Comparison of ENCODE assay signal across 24 cellular contexts in genomic region chr4:165458451-165458850, GRCh38.
"Had no signal": no experiment of that assay in that cellular context is flagged by ENCODE, and none has a peak within 500 bp of the region (broad histone marks: within the 10 kb centered on the region; RNA-seq: fewer than 3 reads in every experiment).

No MANE protein-coding gene starts in this region.

- DNase-seq: activated CD4-positive, alpha-beta memory T cell treated with anti-CD3 and anti-CD28 coated beads, Interleukin-2, amount 10 ng/mL, durations not matched to agents 7 days and 5 days; activated CD4-positive, alpha-beta T cell treated with anti-CD3 and anti-CD28 coated beads for 36 hours; activated CD8-positive, alpha-beta memory T cell treated with anti-CD3 and anti-CD28 coated beads, Interleukin-2, amount 10 ng/mL, durations not matched to agents 7 days and 5 days; activated naive CD4-positive, alpha-beta T cell treated with Interleukin-2 at 50 U/mL for 16 hours; activated naive CD8-positive, alpha-beta T cell treated with anti-CD3 and anti-CD28 coated beads, Interleukin-2, amount 50 U/mL, for 24 hours; dermis blood vessel endothelial cell; effector memory CD8-positive, alpha-beta T cell; gastrocnemius medialis; heart left ventricle; kidney glomerular epithelial cell; left ventricle myocardium inferior; mammary epithelial cell; midbrain; nephron progenitor cell; nucleus accumbens; posterior cingulate gyrus; retina; spleen; stimulated activated CD4-positive, alpha-beta T cell treated with anti-CD3 and anti-CD28 coated beads, Interleukin-4, amount 100 ng/mL, for 4 hours; testis had no signal

- H3K27me3 Mint-ChIP-seq: stimulated activated memory B cell treated with anti-CD40 and anti-IgM and Interleukin-4, amounts not matched to agents 10 μg/mL and 1 μg/mL and 100 μg/mL, for 72 hours; type B pancreatic cell had no signal

- H3K36me3 Mint-ChIP-seq: activated CD8-positive, alpha-beta memory T cell treated with anti-CD3 and anti-CD28 coated beads, Interleukin-2, amount 10 ng/mL, durations not matched to agents 7 days and 5 days; stimulated activated memory B cell treated with anti-CD40 and anti-IgM and Interleukin-4, amounts not matched to agents 10 μg/mL and 1 μg/mL and 100 μg/mL, for 72 hours; type B pancreatic cell; WTC11 had no signal

- H3K27ac Mint-ChIP-seq: activated CD4-positive, alpha-beta memory T cell treated with anti-CD3 and anti-CD28 coated beads, Interleukin-2, amount 10 ng/mL, durations not matched to agents 7 days and 5 days; activated CD4-positive, alpha-beta T cell treated with anti-CD3 and anti-CD28 coated beads for 36 hours; activated CD8-positive, alpha-beta memory T cell treated with anti-CD3 and anti-CD28 coated beads, Interleukin-2, amount 10 ng/mL, durations not matched to agents 7 days and 5 days; activated naive CD8-positive, alpha-beta T cell treated with anti-CD3 and anti-CD28 coated beads, Interleukin-2, amount 50 U/mL, for 24 hours; activated T-helper 17 cell treated with anti-CD3 and anti-CD28 coated beads, Interleukin-2, amount 50 U/mL, for 72 hours; effector memory CD8-positive, alpha-beta T cell; stimulated activated memory B cell treated with anti-CD40 and anti-IgM and Interleukin-4, amounts not matched to agents 10 μg/mL and 1 μg/mL and 100 μg/mL, for 72 hours; type B pancreatic cell; WTC11 had no signal

- H3K4me3 Mint-ChIP-seq: activated CD4-positive, alpha-beta memory T cell treated with anti-CD3 and anti-CD28 coated beads, Interleukin-2, amount 10 ng/mL, durations not matched to agents 7 days and 5 days; activated CD4-positive, alpha-beta T cell treated with anti-CD3 and anti-CD28 coated beads for 36 hours; activated CD8-positive, alpha-beta memory T cell treated with anti-CD3 and anti-CD28 coated beads, Interleukin-2, amount 10 ng/mL, durations not matched to agents 7 days and 5 days; activated naive CD8-positive, alpha-beta T cell treated with anti-CD3 and anti-CD28 coated beads, Interleukin-2, amount 50 U/mL, for 24 hours; activated T-helper 17 cell treated with anti-CD3 and anti-CD28 coated beads, Interleukin-2, amount 50 U/mL, for 72 hours; effector memory CD8-positive, alpha-beta T cell; nephron progenitor cell; stimulated activated memory B cell treated with anti-CD40 and anti-IgM and Interleukin-4, amounts not matched to agents 10 μg/mL and 1 μg/mL and 100 μg/mL, for 72 hours; type B pancreatic cell; WTC11 had no signal

- H3K4me1 Mint-ChIP-seq: activated CD4-positive, alpha-beta memory T cell treated with anti-CD3 and anti-CD28 coated beads, Interleukin-2, amount 10 ng/mL, durations not matched to agents 7 days and 5 days; activated CD4-positive, alpha-beta T cell treated with anti-CD3 and anti-CD28 coated beads for 36 hours; activated CD8-positive, alpha-beta memory T cell treated with anti-CD3 and anti-CD28 coated beads, Interleukin-2, amount 10 ng/mL, durations not matched to agents 7 days and 5 days; activated T-helper 17 cell treated with anti-CD3 and anti-CD28 coated beads, Interleukin-2, amount 50 U/mL, for 72 hours; stimulated activated memory B cell treated with anti-CD40 and anti-IgM and Interleukin-4, amounts not matched to agents 10 μg/mL and 1 μg/mL and 100 μg/mL, for 72 hours had no signal

- H3K9me3 Mint-ChIP-seq: activated CD4-positive, alpha-beta memory T cell treated with anti-CD3 and anti-CD28 coated beads, Interleukin-2, amount 10 ng/mL, durations not matched to agents 7 days and 5 days; activated naive CD8-positive, alpha-beta T cell treated with anti-CD3 and anti-CD28 coated beads, Interleukin-2, amount 50 U/mL, for 24 hours; activated T-helper 17 cell treated with anti-CD3 and anti-CD28 coated beads, Interleukin-2, amount 50 U/mL, for 72 hours; effector memory CD8-positive, alpha-beta T cell; nephron progenitor cell; stimulated activated memory B cell treated with anti-CD40 and anti-IgM and Interleukin-4, amounts not matched to agents 10 μg/mL and 1 μg/mL and 100 μg/mL, for 72 hours had no signal
